In the genomic region with DNA sequence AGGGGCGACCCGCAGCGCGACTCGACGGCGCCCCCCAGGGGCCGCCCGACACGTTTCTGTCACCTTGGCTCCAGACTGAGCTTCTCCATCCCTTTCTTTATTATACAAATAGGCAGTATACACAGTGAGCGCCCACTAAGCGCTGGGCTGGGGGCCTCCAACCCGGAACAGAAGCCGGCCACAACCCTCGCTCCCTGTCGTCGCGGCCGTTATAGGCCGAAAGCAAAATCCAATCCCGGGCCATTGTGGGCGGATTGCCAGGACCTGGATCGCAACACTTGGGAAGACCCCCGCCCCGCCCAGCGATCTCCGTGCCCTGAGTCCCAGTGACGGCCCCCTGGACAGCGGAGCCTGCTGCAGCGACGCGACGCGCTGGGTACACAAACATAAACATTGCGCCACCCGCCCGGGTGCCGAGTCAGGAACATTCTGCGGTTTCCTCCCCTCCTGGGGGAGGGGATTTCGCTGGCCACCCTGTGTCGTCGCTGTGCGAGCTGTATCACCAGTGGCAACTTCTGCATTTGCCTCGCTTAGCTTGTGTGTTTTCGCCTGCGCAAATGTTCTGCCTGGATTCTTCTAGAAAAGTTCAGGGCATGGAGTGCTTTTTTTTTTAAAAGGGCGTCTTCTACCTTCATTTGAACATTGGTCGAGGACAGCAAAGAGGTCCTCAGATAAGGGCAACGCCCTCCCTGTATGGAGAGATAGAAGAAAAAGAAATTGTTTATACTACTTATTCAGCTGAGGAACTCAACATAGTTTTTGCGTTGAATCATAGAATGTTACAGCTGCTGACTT, we compare ENCODE assay signal across 8 cellular contexts. TPM values are rescaled to one million over a fixed set of nuclear protein-coding genes. Genes with fewer than 3 reads are reported as not detected.
DNase-seq lines count a peak whose midpoint lies in the region; ATAC-seq, FAIRE-seq and TF ChIP-seq lines count a peak whose summit lies in the region.

No MANE protein-coding gene starts in this region.

- H3K9me3 Mint-ChIP-seq in activated T-helper 17 cell treated with anti-CD3 and anti-CD28 coated beads, Interleukin-2, amount 50 U/mL, for 72 hours: no peaks in the 10 kb centered on the region
- H3K9me3 Mint-ChIP-seq in nephron: no peaks in the 10 kb centered on the region

- peak overlapping the region; percentile 47 for H3K4me3 ChIP-seq in fibroblast of pulmonary artery (replicated peaks; ENCODE audit: low read depth, low read length)

- DNase-seq in Ammon's horn (ENCODE audit: low spot score) (peak; percentile 79), GM19239 (ENCODE audit: insufficient read length, low spot score) (peak; percentile 36), HT1080 (ENCODE audit: low read depth) (peak; percentile 74), RPMI8226 (peak; percentile 97), fibroblast of pulmonary artery (ENCODE audit: low read depth) (peak; percentile 98)
- DNase-seq in stimulated activated naive CD8-positive, alpha-beta T cell treated with anti-CD3 and anti-CD28 coated beads, Interleukin-15, Interleukin-2, amounts not matched to agents 100 U/mL and 50 U/mL, for 24 hours: peak; percentile 81

- peaks cover 48% of the 10 kb centered on the region for H3K36me3 Mint-ChIP-seq in activated T-helper 17 cell treated with anti-CD3 and anti-CD28 coated beads, Interleukin-2, amount 50 U/mL, for 72 hours (ENCODE audit: low read depth)
- H3K36me3 Mint-ChIP-seq in nephron (ENCODE audit: low read depth): peaks cover 23% of the 10 kb centered on the region

- H3K27me3 Mint-ChIP-seq in activated T-helper 17 cell treated with anti-CD3 and anti-CD28 coated beads, Interleukin-2, amount 50 U/mL, for 72 hours: no peaks in the 10 kb centered on the region
- no peaks in the 10 kb centered on the region for H3K27me3 Mint-ChIP-seq in nephron (ENCODE audit: low read depth)

- ATAC-seq in activated T-helper 17 cell treated with anti-CD3 and anti-CD28 coated beads, Interleukin-2, amount 50 U/mL, for 72 hours (replicated peaks): peak; percentile 45
- ATAC-seq in stimulated activated naive CD8-positive, alpha-beta T cell treated with anti-CD3 and anti-CD28 coated beads, Interleukin-15, Interleukin-2, amounts not matched to agents 100 U/mL and 50 U/mL, for 24 hours: peak; percentile 35

- peak overlapping the region; percentile 99 for H3K27ac Mint-ChIP-seq in activated T-helper 17 cell treated with anti-CD3 and anti-CD28 coated beads, Interleukin-2, amount 50 U/mL, for 72 hours
- peak overlapping the region; percentile 94 to 96 (median 95) for H3K27ac Mint-ChIP-seq in nephron

- peak; percentile 78 for FAIRE-seq in GM19239 (lab: Jason Lieb, UNC)

- peak overlapping the region; percentile 91 for H3K4me3 Mint-ChIP-seq in activated T-helper 17 cell treated with anti-CD3 and anti-CD28 coated beads, Interleukin-2, amount 50 U/mL, for 72 hours
- peak overlapping the region; percentile 91 to 96 (median 92) for H3K4me3 Mint-ChIP-seq in nephron

- H3K4me1 Mint-ChIP-seq in activated T-helper 17 cell treated with anti-CD3 and anti-CD28 coated beads, Interleukin-2, amount 50 U/mL, for 72 hours: peaks cover 32% of the 10 kb centered on the region
- H3K4me1 Mint-ChIP-seq in nephron: peaks cover 48% of the 10 kb centered on the region

- TF ChIP-seq CTCF in fibroblast of pulmonary artery (IDR thresholded peaks at IDR 0.05; ENCODE audit: low read length, missing control alignments) (peak; percentile 66), nephron (IDR thresholded peaks at IDR 0.05; ENCODE audit: unreplicated experiment in 3 of 3) (peak; percentile 83 to 89 (median 85))

RNA-seq across cellular contexts. Expression of a gene that starts 1.3 kb away (rescaled TPM):
- 21.2 and 21.9 TPM in 2 replicates for total RNA-seq in HT1080 (2014; rRNA removed; shearing (Covaris generic))
- polyA plus RNA-seq in HT1080 (2015; cell fraction: cytosol; rRNA removed): 53.2 and 57.1 TPM in 2 replicates
- 87.7 and 91.2 TPM in 2 replicates for polyA plus RNA-seq in HT1080 (2015; cell fraction: nucleus; rRNA removed)
- total RNA-seq in activated T-helper 17 cell treated with anti-CD3 and anti-CD28 coated beads, Interleukin-2, amount 50 U/mL, for 72 hours: 10 to 100 TPM; 18.3 to 24.6 TPM

Comparison
In these comparisons a context has a peak if more than half of its experiments do, and no peak if none do; other contexts are left out.
1. Peak in every context shown above with its lines: DNase-seq, ATAC-seq and H3K4me3 ChIP-seq.
2. DNase-seq: peak in every context shown above with its lines; median percentile 98 in fibroblast of pulmonary artery; 97 in RPMI8226; 81 in stimulated activated naive CD8-positive, alpha-beta T cell treated with anti-CD3 and anti-CD28 coated beads, Interleukin-15, Interleukin-2, amounts not matched to agents 100 U/mL and 50 U/mL, for 24 hours; 79 in Ammon's horn; 74 in HT1080; 36 in GM19239.